Comparison of ENCODE assay signal across 23 cellular contexts in the genomic region with DNA sequence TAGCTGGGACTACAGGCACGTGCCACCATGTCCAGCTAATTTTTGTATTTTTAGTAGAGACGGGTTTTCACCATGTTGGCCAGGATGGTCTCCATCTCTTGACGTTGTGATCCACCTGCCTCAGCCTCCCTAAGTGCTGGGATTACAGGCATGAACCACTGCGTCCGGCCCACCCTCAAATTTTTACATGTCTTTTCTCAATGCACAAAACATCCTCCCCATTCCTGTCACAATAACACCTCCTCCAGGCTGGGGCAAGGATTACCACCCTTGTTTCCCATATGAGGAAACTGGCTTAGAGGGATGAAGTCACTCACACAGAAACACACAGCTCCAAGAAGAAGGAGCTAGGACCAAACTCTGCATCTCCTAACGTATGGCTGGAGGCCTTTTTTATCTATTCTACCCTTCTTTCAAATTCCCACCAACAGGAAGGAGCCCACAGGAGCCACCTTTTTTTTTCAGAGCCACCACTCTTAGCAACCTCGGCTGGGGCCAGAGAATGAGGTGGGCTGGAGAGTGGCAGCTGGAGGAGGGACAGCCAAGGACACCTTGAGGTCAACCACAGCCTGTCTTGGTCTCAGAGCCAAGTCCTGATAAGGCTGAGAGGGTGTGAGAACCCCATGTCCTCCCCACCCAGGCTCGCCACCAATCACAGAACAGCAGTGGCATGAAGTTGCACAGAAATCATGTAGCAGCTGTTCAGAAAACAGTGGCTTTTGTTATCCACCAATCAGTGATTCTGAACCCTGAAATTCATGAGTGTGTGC.
DNase-seq lines count a peak whose midpoint lies in the region; ATAC-seq, FAIRE-seq and TF ChIP-seq lines count a peak whose summit lies in the region.
"Had no signal": no experiment of that assay in that cellular context is flagged by ENCODE, and none has a peak within 500 bp of the region (broad histone marks: within the 10 kb centered on the region; RNA-seq: fewer than 3 reads in every experiment).

No MANE protein-coding gene starts in this region.

- H2BK12ac ChIP-seq in H1 (ENCODE audit: low read depth, low read length), result no peak overlapping the region

- H3K23me2 ChIP-seq in H1 (ENCODE audit: low read depth, low read length), result no peaks in the 10 kb centered on the region

- no peak overlapping the region for H4K5ac ChIP-seq in H1 (ENCODE audit: insufficient read length, low read depth, low read length)

- TF ChIP-seq EP300 in H1 (IDR thresholded peaks at IDR 0.05; ENCODE audit: borderline replicate concordance in 1 of 2, low read depth in 2 of 2, low read length in 2 of 2) (no peak), stomach (IDR thresholded peaks at IDR 0.05) (no peak)

- peaks cover under 1 to 4% (median 3%) of the 10 kb centered on the region in 4 experiments; a peak in 4 of 7 replicates for H3K4me1 ChIP-seq in H1 (replicated peaks in 1 of 4; ENCODE audit: control insufficient read depth in 3 of 4, insufficient read depth in 4 of 4, low read length in 3 of 4)
- H3K4me1 ChIP-seq in right cardiac atrium (ENCODE audit: control insufficient read depth, insufficient read depth, low read length), result peaks cover 27% of the 10 kb centered on the region
- peaks cover 41 to 67% (median 54%) of the 10 kb centered on the region in 4 donors for H3K4me1 ChIP-seq in stomach

- H3K56ac ChIP-seq in H1 (replicated peaks; ENCODE audit: insufficient read length, low read depth, low read length), result no peak overlapping the region

- no peak overlapping the region for H3K4me3 ChIP-seq in H1 (ENCODE audit: extremely low read depth in 1 of 4, insufficient read depth in 2 of 4, low read depth in 3 of 4, low read length in 4 of 4)
- H3K4me3 ChIP-seq in right cardiac atrium (ENCODE audit: low read length), result no peak overlapping the region
- H3K4me3 ChIP-seq in stomach, result no peak overlapping the region
- H3K4me3 ChIP-seq: ovary, right lobe of liver had no signal

- peak in 1 of 2 experiments; percentile 19; a peak in 1 of 4 replicates for TF ChIP-seq RAD21 in H1 (IDR thresholded peaks at IDR 0.05 in 1 of 2, conservative IDR thresholded peaks at IDR 0.05 in 1 of 2; ENCODE audit: low read depth in 2 of 2, low read length in 2 of 2)

- H4K8ac ChIP-seq in H1 (ENCODE audit: extremely low read depth, insufficient read depth, low read length), result no peak overlapping the region

- H2BK15ac ChIP-seq in H1 (ENCODE audit: low read length), result no peak overlapping the region

- DNase-seq in OCI-M1 (lab: John Stamatoyannopoulos, UW) (peak; percentile 62), H1 (ENCODE audit: low read depth in 1 of 2, low spot score in 2 of 2) (no peak), right cardiac atrium (peak; percentile 49 to 79 (median 73)), stomach (no peak), NCI-H2196 treated with DMSO at 0.1 percent for 48 hours (lab: John Stamatoyannopoulos, UW; ENCODE audit: unreplicated experiment) (no peak), EL (no peak), natural killer cell (no peak), NCI-H2171 (lab: John Stamatoyannopoulos, UW) (no peak)
- DNase-seq: activated CD4-positive, alpha-beta T cell treated with anti-CD3 and anti-CD28 coated beads for 36 hours; activated naive CD4-positive, alpha-beta T cell; activated T-cell treated with anti-CD3 and anti-CD28 coated beads, Interleukin-2, amount 50 U/mL, for 4 hours; DMS153; HCEC 1CT; midbrain; NCI-H1092; NCI-H187 treated with DMSO at 0.1 percent for 48 hours; ovary had no signal

- no peaks in the 10 kb centered on the region for H3K9me3 ChIP-seq in H1 (ENCODE audit: insufficient read depth in 2 of 2, low read depth in 1 of 2, low read length in 1 of 2)
- H3K9me3 ChIP-seq in right cardiac atrium (ENCODE audit: control insufficient read depth, low read length), result no peaks in the 10 kb centered on the region
- no peaks in the 10 kb centered on the region for H3K9me3 ChIP-seq in stomach
- H3K9me3 ChIP-seq: ovary, right lobe of liver had no signal

- no peaks in the 10 kb centered on the region for H3K79me1 ChIP-seq in H1 (ENCODE audit: low read depth, low read length)

- H3K4me3 Mint-ChIP-seq in natural killer cell, result no peak overlapping the region
- H3K4me3 Mint-ChIP-seq: activated CD4-positive, alpha-beta T cell treated with anti-CD3 and anti-CD28 coated beads for 36 hours; activated T-cell treated with anti-CD3 and anti-CD28 coated beads, Interleukin-2, amount 50 U/mL, for 4 hours; B cell; natural killer cell treated with Interleukin-12 subunit alpha and Interleukin-12 subunit beta and Interleukin-15 and Interleukin-18, amount 100 ng/mL, for 72 hours had no signal

- no peaks in the 10 kb centered on the region for H3K27me3 Mint-ChIP-seq in natural killer cell (ENCODE audit: low read depth in 2 of 2)
- H3K27me3 Mint-ChIP-seq: activated CD4-positive, alpha-beta T cell treated with anti-CD3 and anti-CD28 coated beads for 36 hours; natural killer cell treated with Interleukin-12 subunit alpha and Interleukin-12 subunit beta and Interleukin-15 and Interleukin-18, amount 100 ng/mL, for 72 hours had no signal

- TF ChIP-seq CTCF in H1 (IDR thresholded peaks at IDR 0.05; ENCODE audit: control extremely low read depth in 1 of 3, insufficient read depth in 1 of 3, low read depth in 1 of 3, low read length in 3 of 3) (no peak), stomach (IDR thresholded peaks at IDR 0.05) (no peak), natural killer cell (IDR thresholded peaks at IDR 0.05) (no peak)

- H2AFZ ChIP-seq in H1 (ENCODE audit: low read length), result no peak overlapping the region

- TF ChIP-seq POLR2A in H1 (IDR thresholded peaks at IDR 0.05; ENCODE audit: control extremely low read depth in 1 of 2, low read depth in 2 of 2, low read length in 2 of 2), result no peak
- TF ChIP-seq POLR2A in stomach (IDR thresholded peaks at IDR 0.05), result no peak

- no peaks in the 10 kb centered on the region for H3K36me3 Mint-ChIP-seq in natural killer cell
- H3K36me3 Mint-ChIP-seq: natural killer cell treated with Interleukin-12 subunit alpha and Interleukin-12 subunit beta and Interleukin-15 and Interleukin-18, amount 100 ng/mL, for 72 hours had no signal

- H3K27me3 ChIP-seq in H1 (replicated peaks in 1 of 4; ENCODE audit: control insufficient read depth in 3 of 4, extremely low read depth in 1 of 4, insufficient read depth in 3 of 4, low read length in 3 of 4) (no peaks in the 10 kb centered on the region), right cardiac atrium (ENCODE audit: control insufficient read depth, insufficient read depth) (no peaks in the 10 kb centered on the region), stomach (no peaks in the 10 kb centered on the region)
- H3K27me3 ChIP-seq: ovary, right lobe of liver had no signal

- H3K18ac ChIP-seq in H1 (ENCODE audit: extremely low read depth, low read length), result no peak overlapping the region

- peaks cover 0 to 1% of the 10 kb centered on the region in 2 experiments for H4K20me1 ChIP-seq in H1 (replicated peaks in 1 of 2; ENCODE audit: control insufficient read depth in 1 of 2, insufficient read depth in 2 of 2, low read length in 2 of 2)

- POLR2A ChIA-PET in H1 (lab: Charles Lee; ENCODE audit: partially characterized antibody), result no interaction called here

- H3K4me1 Mint-ChIP-seq in natural killer cell, result no peaks in the 10 kb centered on the region
- H3K4me1 Mint-ChIP-seq: activated CD4-positive, alpha-beta T cell treated with anti-CD3 and anti-CD28 coated beads for 36 hours; B cell had no signal

- no peak overlapping the region for H3K14ac ChIP-seq in H1 (ENCODE audit: insufficient read length)

- H4K91ac ChIP-seq in H1 (replicated peaks; ENCODE audit: insufficient read length, low read length), result peak overlapping the region; percentile 25

- 0 out of 2 replicates have a peak overlapping the region, but pooled peaks have one; percentile 8 for H2AK5ac ChIP-seq in H1 (ENCODE audit: low read depth, low read length)

- H3K4me2 ChIP-seq in H1 (ENCODE audit: insufficient read depth in 1 of 2, low read depth in 2 of 2, low read length in 2 of 2), result no peak overlapping the region

- H3K4ac ChIP-seq in H1 (replicated peaks; ENCODE audit: insufficient read length, low read depth, low read length), result no peak overlapping the region

- H3K9ac ChIP-seq in H1 (replicated peaks in 1 of 4; ENCODE audit: extremely low read depth in 1 of 4, low read depth in 3 of 4, low read length in 3 of 4), result no peak overlapping the region

- no peaks in the 10 kb centered on the region for H3K9me3 Mint-ChIP-seq in natural killer cell
- H3K9me3 Mint-ChIP-seq: activated T-cell treated with anti-CD3 and anti-CD28 coated beads, Interleukin-2, amount 50 U/mL, for 4 hours; natural killer cell treated with Interleukin-12 subunit alpha and Interleukin-12 subunit beta and Interleukin-15 and Interleukin-18, amount 100 ng/mL, for 72 hours had no signal

- no peak overlapping the region for H2BK5ac ChIP-seq in H1 (ENCODE audit: low read depth, low read length)

- no peak for FAIRE-seq in H1 (lab: Jason Lieb, UNC)
- FAIRE-seq: bronchial epithelial cell, endothelial cell of umbilical vein had no signal

- intact Hi-C loops in right cardiac atrium (cut with DNase I) (no loop called here), stomach (cut with DNase I; ENCODE audit: low total_unique reads) (no loop called here), natural killer cell (cut with micrococcal nuclease) (no loop called here)

- no peak overlapping the region for H2BK120ac ChIP-seq in H1 (replicated peaks; ENCODE audit: low read depth, low read length)

- H3K23ac ChIP-seq in H1 (ENCODE audit: insufficient read length), result no peak overlapping the region

- H3K79me2 ChIP-seq in H1 (ENCODE audit: control insufficient read depth in 1 of 2, insufficient read depth in 2 of 2, low read length in 2 of 2), result no peaks in the 10 kb centered on the region

- 87% methylated on average over 8 of the region's 8 CpGs; no CpG with 5 or more reads in 1 of the 2 experiments for WGBS in H1 (ENCODE audit: extremely low coverage in 1 of 2, insufficient coverage in 1 of 2, insufficient read length in 1 of 2, insufficient replicate concordance in 2 of 2, low coverage in 1 of 2, low lambda C conversion rate in 2 of 2, missing lambda C conversion rate in 1 of 2), 2 experiments
- 82% methylated on average over 8 of the region's 8 CpGs for WGBS in right cardiac atrium
- 84 to 90% (median 87%) methylated on average over 8 of the region's 8 CpGs for WGBS in stomach, 5 donors

- CTCF ChIA-PET in H1 (lab: Charles Lee; ENCODE audit: partially characterized antibody), result interaction anchor here (0.6 to 6.6 kb wide), 14 partner anchors 10 to 268 kb away, joined by 3 to 47 read pairs (median 4); partner anchors contain the start of gene SORBS1

- peak; percentile 77 to 82 for ATAC-seq in right cardiac atrium
- no peak for ATAC-seq in natural killer cell
- ATAC-seq: activated CD4-positive, alpha-beta T cell treated with anti-CD3 and anti-CD28 coated beads for 36 hours; activated T-cell treated with anti-CD3 and anti-CD28 coated beads, Interleukin-2, amount 50 U/mL, for 4 hours; left lobe of liver; natural killer cell treated with Interleukin-12 subunit alpha and Interleukin-12 subunit beta and Interleukin-15 and Interleukin-18, amount 100 ng/mL, for 72 hours; right lobe of liver had no signal

- H3K36me3 ChIP-seq in H1 (ENCODE audit: control insufficient read depth in 2 of 4, insufficient read depth in 4 of 4, low read length in 3 of 4) (peaks cover 0 to 11% (median 7%) of the 10 kb centered on the region in 4 experiments; a peak in 4 of 8 replicates), stomach (peaks cover 16 to 60% (median 44%) of the 10 kb centered on the region in 4 donors)
- H3K36me3 ChIP-seq: ovary had no signal

- H2BK20ac ChIP-seq in H1 (ENCODE audit: low read length), result no peak overlapping the region

- H3K27ac ChIP-seq in H1 (ENCODE audit: low read depth, low read length), result no peak overlapping the region
- peak overlapping the region; percentile 98 for H3K27ac ChIP-seq in right cardiac atrium (ENCODE audit: low read length)
- H3K27ac ChIP-seq in stomach, result peak overlapping the region; percentile 26 to 95 (median 85)
- H3K27ac ChIP-seq: ovary, right lobe of liver had no signal

- no peak overlapping the region for H3K27ac Mint-ChIP-seq in natural killer cell
- H3K27ac Mint-ChIP-seq: activated CD4-positive, alpha-beta T cell treated with anti-CD3 and anti-CD28 coated beads for 36 hours; B cell; natural killer cell treated with Interleukin-12 subunit alpha and Interleukin-12 subunit beta and Interleukin-15 and Interleukin-18, amount 100 ng/mL, for 72 hours had no signal

Comparison
In these comparisons a context has a peak if more than half of its experiments do, and no peak if none do; other contexts are left out.
1. DNase-seq: peak in OCI-M1 (single experiment) and right cardiac atrium (3 of 3); none in H1 (0 of 2), stomach (single experiment), NCI-H2196 treated with DMSO at 0.1 percent for 48 hours (single experiment), EL (single experiment), natural killer cell (single experiment) and NCI-H2171 (single experiment).
2. ATAC-seq: peak in right cardiac atrium (2 of 2); none in natural killer cell (0 of 3).